Comparison of ENCODE assay signal across 27 cellular contexts in genomic region chr10:109737009-109737408, GRCh38.
DNase-seq lines count a peak whose midpoint lies in the region; ATAC-seq, FAIRE-seq and TF ChIP-seq lines count a peak whose summit lies in the region.
"Had no signal": no experiment of that assay in that cellular context is flagged by ENCODE, and none has a peak within 500 bp of the region (broad histone marks: within the 10 kb centered on the region; RNA-seq: fewer than 3 reads in every experiment).

No MANE protein-coding gene starts in this region.

- TF ChIP-seq RAD21 in H1 (IDR thresholded peaks at IDR 0.05 in 1 of 2, conservative IDR thresholded peaks at IDR 0.05 in 1 of 2; ENCODE audit: low read depth in 2 of 2, low read length in 2 of 2): no peak

- no peak overlapping the region for H3K14ac ChIP-seq in H1 (ENCODE audit: insufficient read length)

- no peaks in the 10 kb centered on the region for H3K79me2 ChIP-seq in H1 (ENCODE audit: control insufficient read depth in 1 of 2, insufficient read depth in 2 of 2, low read length in 2 of 2)

- TF ChIP-seq POLR2A in H1 (IDR thresholded peaks at IDR 0.05; ENCODE audit: control extremely low read depth in 1 of 2, low read depth in 2 of 2, low read length in 2 of 2) (no peak), testis (IDR thresholded peaks at IDR 0.05) (no peak)

- no peak overlapping the region for H4K8ac ChIP-seq in H1 (ENCODE audit: extremely low read depth, insufficient read depth, low read length)

- no peak overlapping the region for H3K56ac ChIP-seq in H1 (replicated peaks; ENCODE audit: insufficient read length, low read depth, low read length)

- H3K4me3 ChIP-seq in H1 (ENCODE audit: extremely low read depth in 1 of 4, insufficient read depth in 2 of 4, low read depth in 3 of 4, low read length in 4 of 4) (no peak overlapping the region), testis (no peak overlapping the region), SJCRH30 (no peak overlapping the region)
- H3K4me3 ChIP-seq in CD8-positive, alpha-beta T cell (ENCODE audit: low read depth, low read length): no peak overlapping the region
- no peak overlapping the region for H3K4me3 ChIP-seq in effector memory CD4-positive, alpha-beta T cell (ENCODE audit: insufficient read depth, low read depth, low read length, poor library complexity, severe bottlenecking)
- H3K4me3 ChIP-seq: A549, BLaER1, GM12878 had no signal

- H3K23ac ChIP-seq in H1 (ENCODE audit: insufficient read length): no peak overlapping the region

- peak; percentile 19 for FAIRE-seq in H1 (lab: Jason Lieb, UNC)
- FAIRE-seq: A549, GM12878, GM12892, GM18507 had no signal

- H2BK120ac ChIP-seq in H1 (replicated peaks; ENCODE audit: low read depth, low read length): no peak overlapping the region

- no peaks in the 10 kb centered on the region for H3K23me2 ChIP-seq in H1 (ENCODE audit: low read depth, low read length)

- H3K27ac ChIP-seq in H1 (ENCODE audit: low read depth, low read length) (no peak overlapping the region), testis (peak overlapping the region; percentile 73 to 76), SJCRH30 (no peak overlapping the region)
- H3K27ac ChIP-seq in CD8-positive, alpha-beta T cell (ENCODE audit: low read depth, low read length): no peak overlapping the region
- no peak overlapping the region for H3K27ac ChIP-seq in effector memory CD4-positive, alpha-beta T cell (ENCODE audit: insufficient read depth, low read length, poor library complexity, severe bottlenecking)
- H3K27ac ChIP-seq: 22Rv1, A549, BLaER1 had no signal

- no peak overlapping the region for H3K4me3 Mint-ChIP-seq in HFFc6
- no peak overlapping the region for H3K4me3 Mint-ChIP-seq in CD8-positive, alpha-beta T cell
- H3K4me3 Mint-ChIP-seq: CD14-positive monocyte; CD4-positive, alpha-beta memory T cell; CD4-positive, CD25-positive, alpha-beta regulatory T cell had no signal

- no peak overlapping the region for H2BK5ac ChIP-seq in H1 (ENCODE audit: low read depth, low read length)

- peaks cover 21% of the 10 kb centered on the region for H3K9me3 Mint-ChIP-seq in HFFc6
- no peaks in the 10 kb centered on the region for H3K9me3 Mint-ChIP-seq in CD8-positive, alpha-beta T cell

- no peak overlapping the region for H4K91ac ChIP-seq in H1 (replicated peaks; ENCODE audit: insufficient read length, low read length)

- H3K18ac ChIP-seq in H1 (ENCODE audit: extremely low read depth, low read length): no peak overlapping the region

- intact Hi-C loops in sciatic nerve (cut with DNase I): no loop called here
- intact Hi-C loops in testis (cut with DNase I; ENCODE audit: low total_unique reads): no loop called here
- intact Hi-C loops in CD8-positive, alpha-beta T cell (cut with DNase I, micrococcal nuclease): no loop called here

- DNase-seq in COLO829 (ENCODE audit: low spot score) (peak; percentile 8), H1 (ENCODE audit: low read depth in 1 of 2, low spot score in 2 of 2) (no peak), sciatic nerve (ENCODE audit: low spot score) (no peak), testis (no peak), SJCRH30 (no peak), HFFc6 (no peak)
- no peak for DNase-seq in CD8-positive, alpha-beta T cell
- DNase-seq in effector memory CD4-positive, alpha-beta T cell: no peak
- DNase-seq: BE2C; C1 segment of cervical spinal cord; CD4-positive, alpha-beta memory T cell; CD4-positive, CD25-positive, alpha-beta regulatory T cell; COR-L47; DMS 273 treated with DMSO at 0.1 percent for 48 hours; DMS153; DMS53; DMS79; DND-41; EL; GDM1 had no signal

- ATAC-seq in sciatic nerve: peak; percentile 52
- ATAC-seq in CD8-positive, alpha-beta T cell: no peak
- ATAC-seq: A549, GM12878 had no signal

- H2AK5ac ChIP-seq in H1 (ENCODE audit: low read depth, low read length): no peak overlapping the region

- H3K36me3 ChIP-seq in H1 (ENCODE audit: control insufficient read depth in 2 of 4, insufficient read depth in 4 of 4, low read length in 3 of 4) (no peaks in the 10 kb centered on the region), testis (ENCODE audit: low read depth, missing control alignments) (no peaks in the 10 kb centered on the region), SJCRH30 (no peaks in the 10 kb centered on the region)
- H3K36me3 ChIP-seq in CD8-positive, alpha-beta T cell (ENCODE audit: insufficient read depth, low read length): no peaks in the 10 kb centered on the region
- H3K36me3 ChIP-seq in effector memory CD4-positive, alpha-beta T cell (ENCODE audit: control insufficient read depth, insufficient read depth, low read length): no peaks in the 10 kb centered on the region
- H3K36me3 ChIP-seq: BE2C, BLaER1 had no signal

- H4K20me1 ChIP-seq in H1 (replicated peaks in 1 of 2; ENCODE audit: control insufficient read depth in 1 of 2, insufficient read depth in 2 of 2, low read length in 2 of 2): no peaks in the 10 kb centered on the region
- H4K20me1 ChIP-seq: BLaER1 had no signal

- H3K36me3 Mint-ChIP-seq in HFFc6 (ENCODE audit: low read depth): no peaks in the 10 kb centered on the region
- no peaks in the 10 kb centered on the region for H3K36me3 Mint-ChIP-seq in CD8-positive, alpha-beta T cell
- H3K36me3 Mint-ChIP-seq: CD14-positive monocyte; CD4-positive, alpha-beta memory T cell; CD4-positive, CD25-positive, alpha-beta regulatory T cell had no signal

- no peaks in the 10 kb centered on the region for H3K27me3 ChIP-seq in H1 (replicated peaks in 1 of 4; ENCODE audit: control insufficient read depth in 3 of 4, extremely low read depth in 1 of 4, insufficient read depth in 3 of 4, low read length in 3 of 4)
- no peaks in the 10 kb centered on the region for H3K27me3 ChIP-seq in testis
- no peaks in the 10 kb centered on the region for H3K27me3 ChIP-seq in SJCRH30
- H3K27me3 ChIP-seq in CD8-positive, alpha-beta T cell (ENCODE audit: insufficient read depth, low read length): no peaks in the 10 kb centered on the region
- H3K27me3 ChIP-seq in effector memory CD4-positive, alpha-beta T cell (replicated peaks; ENCODE audit: control insufficient read depth, insufficient read depth, low read length, poor library complexity, severe bottlenecking): no peaks in the 10 kb centered on the region
- H3K27me3 ChIP-seq: BE2C, BLaER1 had no signal

- POLR2A ChIA-PET in H1 (lab: Charles Lee; ENCODE audit: partially characterized antibody): no interaction called here
- POLR2A ChIA-PET in CD8-positive, alpha-beta T cell (lab: Charles Lee): no interaction called here

- H2BK20ac ChIP-seq in H1 (ENCODE audit: low read length): no peak overlapping the region

- no peak overlapping the region for H3K4me2 ChIP-seq in H1 (ENCODE audit: insufficient read depth in 1 of 2, low read depth in 2 of 2, low read length in 2 of 2)
- H3K4me2 ChIP-seq: A549, BLaER1 had no signal

- H2BK12ac ChIP-seq in H1 (ENCODE audit: low read depth, low read length): no peak overlapping the region

- H3K27ac Mint-ChIP-seq in HFFc6: no peak overlapping the region
- H3K27ac Mint-ChIP-seq in CD8-positive, alpha-beta T cell: no peak overlapping the region
- H3K27ac Mint-ChIP-seq: CD14-positive monocyte; CD4-positive, alpha-beta memory T cell; CD4-positive, CD25-positive, alpha-beta regulatory T cell had no signal

- H3K4me1 Mint-ChIP-seq in HFFc6 (ENCODE audit: low read depth): no peaks in the 10 kb centered on the region
- no peaks in the 10 kb centered on the region for H3K4me1 Mint-ChIP-seq in CD8-positive, alpha-beta T cell (ENCODE audit: low read depth)
- H3K4me1 Mint-ChIP-seq: CD14-positive monocyte; CD4-positive, alpha-beta memory T cell; CD4-positive, CD25-positive, alpha-beta regulatory T cell had no signal

- H4K5ac ChIP-seq in H1 (ENCODE audit: insufficient read length, low read depth, low read length): no peak overlapping the region

- H2BK15ac ChIP-seq in H1 (ENCODE audit: low read length): no peak overlapping the region

- no peak overlapping the region for H3K4ac ChIP-seq in H1 (replicated peaks; ENCODE audit: insufficient read length, low read depth, low read length)

- H3K9ac ChIP-seq in H1 (replicated peaks in 1 of 4; ENCODE audit: extremely low read depth in 1 of 4, low read depth in 3 of 4, low read length in 3 of 4): no peak overlapping the region
- H3K9ac ChIP-seq: BLaER1 had no signal

- TF ChIP-seq EP300 in H1 (IDR thresholded peaks at IDR 0.05; ENCODE audit: borderline replicate concordance in 1 of 2, low read depth in 2 of 2, low read length in 2 of 2): no peak

- H3K9me3 ChIP-seq in H1 (ENCODE audit: insufficient read depth in 2 of 2, low read depth in 1 of 2, low read length in 1 of 2): no peaks in the 10 kb centered on the region
- no peaks in the 10 kb centered on the region for H3K9me3 ChIP-seq in testis
- no peaks in the 10 kb centered on the region for H3K9me3 ChIP-seq in SJCRH30 (replicated peaks)
- H3K9me3 ChIP-seq in CD8-positive, alpha-beta T cell (ENCODE audit: low read length): no peaks in the 10 kb centered on the region
- H3K9me3 ChIP-seq in effector memory CD4-positive, alpha-beta T cell (ENCODE audit: control insufficient read depth, low read length): no peaks in the 10 kb centered on the region
- H3K9me3 ChIP-seq: A549, BE2C, BLaER1 had no signal

- H3K27me3 Mint-ChIP-seq in HFFc6 (ENCODE audit: insufficient read depth): peaks cover 2% of the 10 kb centered on the region; the same call in 1 of the 2 replicates
- peaks cover 7% of the 10 kb centered on the region for H3K27me3 Mint-ChIP-seq in CD8-positive, alpha-beta T cell (ENCODE audit: low read depth)
- H3K27me3 Mint-ChIP-seq: CD4-positive, CD25-positive, alpha-beta regulatory T cell had no signal

- no peak overlapping the region for H2AFZ ChIP-seq in H1 (ENCODE audit: low read length)

- H3K4me1 ChIP-seq in H1 (replicated peaks in 1 of 4; ENCODE audit: control insufficient read depth in 3 of 4, insufficient read depth in 4 of 4, low read length in 3 of 4): no peaks in the 10 kb centered on the region
- peaks cover 35% of the 10 kb centered on the region for H3K4me1 ChIP-seq in testis
- H3K4me1 ChIP-seq in SJCRH30: peaks cover 9% of the 10 kb centered on the region
- H3K4me1 ChIP-seq in CD8-positive, alpha-beta T cell (ENCODE audit: insufficient read depth, low read length): no peaks in the 10 kb centered on the region
- no peaks in the 10 kb centered on the region for H3K4me1 ChIP-seq in effector memory CD4-positive, alpha-beta T cell (ENCODE audit: control insufficient read depth, insufficient read depth, low read length, poor library complexity, severe bottlenecking)
- H3K4me1 ChIP-seq: A549, BE2C, BLaER1 had no signal

- TF ChIP-seq CTCF in H1 (IDR thresholded peaks at IDR 0.05; ENCODE audit: control extremely low read depth in 1 of 3, insufficient read depth in 1 of 3, low read depth in 1 of 3, low read length in 3 of 3) (no peak), testis (IDR thresholded peaks at IDR 0.05) (no peak), HFFc6 (IDR thresholded peaks at IDR 0.05) (no peak)
- no peak for TF ChIP-seq CTCF in CD8-positive, alpha-beta T cell (IDR thresholded peaks at IDR 0.05)

- no peaks in the 10 kb centered on the region for H3K79me1 ChIP-seq in H1 (ENCODE audit: low read depth, low read length)

- WGBS in H1 (ENCODE audit: extremely low coverage in 1 of 2, insufficient coverage in 1 of 2, insufficient read length in 1 of 2, insufficient replicate concordance in 2 of 2, low coverage in 1 of 2, low lambda C conversion rate in 2 of 2, missing lambda C conversion rate in 1 of 2), 2 experiments: 60% methylated on average over 4 of the region's 4 CpGs; no CpG with 5 or more reads in 1 of the 2 experiments
- 28 to 35% methylated on average over 4 of the region's 4 CpGs for WGBS in testis, 2 donors

- CTCF ChIA-PET in H1 (lab: Charles Lee; ENCODE audit: partially characterized antibody): no interaction called here
- CTCF ChIA-PET in CD8-positive, alpha-beta T cell (lab: Charles Lee): no interaction called here

Comparison
In these comparisons a context has a peak if more than half of its experiments do, and no peak if none do; other contexts are left out.
1. H3K27ac ChIP-seq: peak in testis (2 of 2); none in H1 (single experiment), SJCRH30 (single experiment), CD8-positive, alpha-beta T cell (single experiment) and effector memory CD4-positive, alpha-beta T cell (single experiment).